In genomic region chr4:118587946-118588345, GRCh38 we compare ENCODE assay signal across 23 cellular contexts.
"Had no signal": no experiment of that assay in that cellular context is flagged by ENCODE, and none has a peak within 500 bp of the region (broad histone marks: within the 10 kb centered on the region; RNA-seq: fewer than 3 reads in every experiment).

No MANE protein-coding gene starts in this region.

- H3K4me3 Mint-ChIP-seq: mesothelial cell of epicardium; natural killer cell treated with Interleukin-12 subunit alpha and Interleukin-12 subunit beta and Interleukin-15 and Interleukin-18, amount 100 ng/mL, for 72 hours; stimulated activated naive CD8-positive, alpha-beta T cell treated with anti-CD3 and anti-CD28 coated beads, Interleukin-15, amount 100 ng/mL, for 72 hours had no signal

- DNase-seq: cortex of kidney; effector CD4-positive, alpha-beta T cell; kidney; mesenchymal stem cell; mucosa of descending colon; naive B cell; stimulated activated CD4-positive, alpha-beta T cell treated with anti-CD3 and anti-CD28 coated beads, Interleukin-12 subunit alpha, Interleukin-12 subunit beta, amount 100 ng/mL, for 4 hours; stimulated activated CD4-positive, alpha-beta T cell treated with anti-CD3 and anti-CD28 coated beads, Interleukin-1b, Interleukin-23, amount 100 ng/mL, for 48 hours; stimulated activated CD4-positive, alpha-beta T cell treated with anti-CD3 and anti-CD28 coated beads, Interleukin-4, amount 100 ng/mL, for 1 hour; stimulated activated CD8-positive, alpha-beta memory T cell treated with anti-CD3 and anti-CD28 coated beads, Interleukin-4, amount 100 ng/mL, for 48 hours; stimulated activated naive CD4-positive, alpha-beta T cell; stimulated activated naive CD8-positive, alpha-beta T cell treated with anti-CD3 and anti-CD28 coated beads, Interleukin-15, amount 100 ng/mL, for 72 hours; transverse colon; upper lobe of right lung; uterus had no signal

- H3K4me1 ChIP-seq: left lung, neural progenitor cell, parathyroid adenoma, transverse colon, upper lobe of right lung, uterus had no signal

- H3K27ac ChIP-seq: left lung, neural progenitor cell, parathyroid adenoma, suprapubic skin, transverse colon, upper lobe of right lung, uterus had no signal

- H3K4me3 ChIP-seq: left lung, mucosa of descending colon, neural progenitor cell, smooth muscle cell, suprapubic skin, transverse colon, upper lobe of right lung, uterus had no signal

- H3K9me3 ChIP-seq: left lung, mucosa of descending colon, suprapubic skin, transverse colon, upper lobe of right lung, uterus had no signal

- H3K36me3 Mint-ChIP-seq: mesothelial cell of epicardium; naive B cell; natural killer cell treated with Interleukin-12 subunit alpha and Interleukin-12 subunit beta and Interleukin-15 and Interleukin-18, amount 100 ng/mL, for 72 hours; neural progenitor cell had no signal

- H3K27ac Mint-ChIP-seq: mesothelial cell of epicardium; natural killer cell treated with Interleukin-12 subunit alpha and Interleukin-12 subunit beta and Interleukin-15 and Interleukin-18, amount 100 ng/mL, for 72 hours; stimulated activated naive CD8-positive, alpha-beta T cell treated with anti-CD3 and anti-CD28 coated beads, Interleukin-15, amount 100 ng/mL, for 72 hours had no signal

- H3K9me3 Mint-ChIP-seq: mesothelial cell of epicardium; natural killer cell treated with Interleukin-12 subunit alpha and Interleukin-12 subunit beta and Interleukin-15 and Interleukin-18, amount 100 ng/mL, for 72 hours; neural progenitor cell had no signal

- H3K36me3 ChIP-seq: left lung, neural progenitor cell, suprapubic skin, transverse colon, upper lobe of right lung, uterus had no signal

- ATAC-seq: left lung; mucosa of descending colon; natural killer cell treated with Interleukin-12 subunit alpha and Interleukin-12 subunit beta and Interleukin-15 and Interleukin-18, amount 100 ng/mL, for 72 hours; sciatic nerve; stimulated activated naive CD8-positive, alpha-beta T cell treated with anti-CD3 and anti-CD28 coated beads, Interleukin-15, amount 100 ng/mL, for 72 hours; upper lobe of right lung had no signal

- H3K27me3 ChIP-seq: neural progenitor cell, suprapubic skin, uterus had no signal
